9 cellular contexts compared by ENCODE assay signal in the genomic region with DNA sequence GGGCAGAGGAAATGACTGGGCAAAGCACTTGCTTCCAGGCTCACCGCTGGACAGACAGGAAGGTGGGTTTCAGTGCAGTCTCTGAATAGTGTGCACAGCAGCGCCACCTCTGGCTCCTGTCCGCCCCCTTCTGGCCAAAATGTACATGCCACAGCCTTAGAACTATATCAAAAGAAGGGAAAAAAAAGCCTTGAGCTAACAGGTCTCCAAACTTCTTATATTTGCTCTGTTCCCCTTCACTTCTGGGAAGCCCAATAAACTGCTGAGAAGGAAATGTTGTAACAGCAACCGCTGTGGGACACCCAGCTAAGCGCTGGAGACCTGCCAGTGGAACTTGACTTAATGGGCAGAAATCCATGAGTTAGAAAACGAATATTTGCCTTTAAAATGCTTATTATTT. TPM values are rescaled to one million over a fixed set of nuclear protein-coding genes. Genes with fewer than 3 reads are reported as not detected.
DNase-seq lines count a peak whose midpoint lies in the region; ATAC-seq, FAIRE-seq and TF ChIP-seq lines count a peak whose summit lies in the region.
"Had no signal": no experiment of that assay in that cellular context is flagged by ENCODE, and none has a peak within 500 bp of the region (broad histone marks: within the 10 kb centered on the region; RNA-seq: fewer than 3 reads in every experiment).

No MANE protein-coding gene starts in this region.

- no peaks in the 10 kb centered on the region for H3K79me2 ChIP-seq in smooth muscle cell (ENCODE audit: low read depth)

- TF ChIP-seq CTCF in adrenal gland (IDR thresholded peaks at IDR 0.05) (peak; percentile 62 to 78 (median 69)), smooth muscle cell (IDR thresholded peaks at IDR 0.05; ENCODE audit: borderline replicate concordance, insufficient read depth, poor library complexity, severe bottlenecking) (peak; percentile 65)

- H3K36me3 ChIP-seq in adrenal gland (replicated peaks in 1 of 2) = peaks cover 0 to 42% of the 10 kb centered on the region in 2 donors
- peaks cover 10% of the 10 kb centered on the region for H3K36me3 ChIP-seq in smooth muscle cell (ENCODE audit: low read depth)

- peak; percentile 20 for FAIRE-seq in GM12891 (lab: Jason Lieb, UNC)
- FAIRE-seq: colon had no signal

- H3K4me2 ChIP-seq in smooth muscle cell = no peak overlapping the region

- H4K20me1 ChIP-seq in smooth muscle cell (ENCODE audit: low read depth) = peaks cover 35% of the 10 kb centered on the region

- H3K9me3 ChIP-seq in adrenal gland (replicated peaks in 1 of 3) (no peaks in the 10 kb centered on the region), right cardiac atrium (ENCODE audit: control insufficient read depth, low read length) (no peaks in the 10 kb centered on the region), smooth muscle cell (replicated peaks; ENCODE audit: low read depth) (no peaks in the 10 kb centered on the region)

- H3K9ac ChIP-seq in smooth muscle cell (ENCODE audit: low read depth) = no peak overlapping the region

- peak; percentile 68 to 78 for ATAC-seq in right cardiac atrium

- H3K27me3 ChIP-seq in adrenal gland (no peaks in the 10 kb centered on the region), right cardiac atrium (ENCODE audit: control insufficient read depth, insufficient read depth) (no peaks in the 10 kb centered on the region), smooth muscle cell (ENCODE audit: low read depth) (no peaks in the 10 kb centered on the region)

- no peak overlapping the region for H3K4me3 ChIP-seq in adrenal gland
- H3K4me3 ChIP-seq in right cardiac atrium (ENCODE audit: low read length) = no peak overlapping the region
- H3K4me3 ChIP-seq in smooth muscle cell = no peak overlapping the region

- WGBS in adrenal gland, 4 donors = 36 to 56% (median 49%) methylated on average over 6 of the region's 6 CpGs
- 47% methylated on average over 6 of the region's 6 CpGs for WGBS in right cardiac atrium
- WGBS in smooth muscle cell (ENCODE audit: low lambda C conversion rate) = 38% methylated on average over 6 of the region's 6 CpGs

- intact Hi-C loops in adrenal gland (cut with DNase I) (loop anchor here in 1 of 2 donors (5.0 kb wide), 1 partner anchor 253 kb away; a partner anchor contains a TSS), right cardiac atrium (cut with DNase I) (loop anchor here in 2 of 4 donors (2.0 to 10.0 kb wide), 2 partner anchors 253 to 531 kb away; a partner anchor contains a TSS)

- TF ChIP-seq POLR2A in GM12891 (IDR thresholded peaks at IDR 0.05; ENCODE audit: low read depth, low read length) (no peak), adrenal gland (IDR thresholded peaks at IDR 0.05) (no peak)

- H3K4me1 ChIP-seq in adrenal gland (replicated peaks in 1 of 2) (no peaks in the 10 kb centered on the region), right cardiac atrium (ENCODE audit: control insufficient read depth, insufficient read depth, low read length) (no peaks in the 10 kb centered on the region), smooth muscle cell (ENCODE audit: low read depth) (no peaks in the 10 kb centered on the region)

- no peak overlapping the region for H2AFZ ChIP-seq in smooth muscle cell (ENCODE audit: low read depth)

- H3K27ac ChIP-seq in adrenal gland (no peak overlapping the region), right cardiac atrium (ENCODE audit: low read length) (no peak overlapping the region), smooth muscle cell (ENCODE audit: low read depth) (no peak overlapping the region)

- no peaks in the 10 kb centered on the region for H3F3A ChIP-seq in smooth muscle cell (ENCODE audit: low read depth)

- DNase-seq in GM12891 (ENCODE audit: insufficient read length, low spot score) = peak; percentile 41
- peak; percentile 54 for DNase-seq in NCI-H1436 (lab: John Stamatoyannopoulos, UW)
- DNase-seq in T-helper 1 cell = peak; percentile 17 to 51 (median 43)
- peak; percentile 43 to 77 (median 58) for DNase-seq in adrenal gland
- peak; percentile 45 to 77 (median 76) for DNase-seq in right cardiac atrium
- peak; percentile 0 for DNase-seq in smooth muscle cell (lab: John Stamatoyannopoulos, UW; ENCODE audit: unreplicated experiment)
- no peak for DNase-seq in DMS153 (lab: John Stamatoyannopoulos, UW)
- DNase-seq in NCI-H1048 (lab: John Stamatoyannopoulos, UW) = no peak

TF ChIP-seq in GM12891, 5 proteins besides CTCF, POLR2A, EP300 and RAD21:
- TF ChIP-seq PAX5 (IDR thresholded peaks at IDR 0.05; ENCODE audit: insufficient read depth, low read length, severe bottlenecking) (no peak), SPI1 (IDR thresholded peaks at IDR 0.05; ENCODE audit: low read depth, low read length) (no peak), POLR2AphosphoS5 (IDR thresholded peaks at IDR 0.05; ENCODE audit: low read depth, low read length) (no peak), POU2F2 (IDR thresholded peaks at IDR 0.05; ENCODE audit: low read depth, low read length) (no peak), TAF1 (IDR thresholded peaks at IDR 0.05; ENCODE audit: low read depth, low read length) (no peak)

RNA-seq across cellular contexts. Expression of a gene that starts 17.5 kb away (rescaled TPM):
- 8.2 TPM for polyA plus RNA-seq in GM12891 (2012; ENCODE audit: low read depth, missing spikeins)
- total RNA-seq in adrenal gland (10 to 100 TPM; 10.7 to 25.7 (median 21.4) TPM), right cardiac atrium (10 to 100 TPM; 11.7 to 13.8 (median 13.0) TPM), smooth muscle cell (17.2 and 23.3 TPM in 2 replicates)
- polyA plus RNA-seq in adrenal gland (10 to 100 TPM; 19.2 to 50.1 (median 37.3) TPM), right cardiac atrium (13.0 TPM), smooth muscle cell (17.6 and 20.1 TPM in 2 replicates)

Comparison
In these comparisons a context has a peak if more than half of its experiments do, and no peak if none do; other contexts are left out.
1. DNase-seq: peak in GM12891 (single experiment), NCI-H1436 (single experiment), T-helper 1 cell (5 of 5), adrenal gland (7 of 7), right cardiac atrium (3 of 3) and smooth muscle cell (single experiment); none in DMS153 (single experiment) and NCI-H1048 (single experiment).